In the genomic region with DNA sequence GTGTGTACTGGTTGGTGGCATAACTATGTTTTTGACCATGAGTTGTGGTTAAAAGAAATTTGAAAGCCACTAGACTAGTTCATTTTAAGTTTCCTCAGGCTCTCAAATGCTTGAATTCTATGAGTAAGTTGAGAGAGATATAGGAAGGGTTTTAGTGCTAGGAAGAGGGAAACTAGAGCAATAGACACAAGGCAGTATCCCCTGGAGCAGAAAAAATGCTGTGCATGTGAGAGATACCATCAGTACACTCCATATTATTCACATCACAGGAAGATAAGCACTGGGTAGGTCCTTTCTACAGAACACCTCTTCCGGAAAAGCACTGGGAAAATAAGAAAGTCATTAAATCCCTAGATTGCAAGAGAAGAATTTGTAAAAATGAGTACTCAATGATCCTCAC, we compare ENCODE assay signal across 31 cellular contexts. TPM values are rescaled to one million over a fixed set of nuclear protein-coding genes. Genes with fewer than 3 reads are reported as not detected.
"Had no signal": no experiment of that assay in that cellular context is flagged by ENCODE, and none has a peak within 500 bp of the region (broad histone marks: within the 10 kb centered on the region; RNA-seq: fewer than 3 reads in every experiment).

No MANE protein-coding gene starts in this region.

- H3K9me3 ChIP-seq: ascending aorta had no signal

- ATAC-seq: activated CD8-positive, alpha-beta T cell treated with anti-CD3 and anti-CD28 coated beads for 36 hours; activated naive CD8-positive, alpha-beta T cell treated with anti-CD3 and anti-CD28 coated beads, Interleukin-2, amount 50 U/mL, for 24 hours had no signal

- FAIRE-seq: bronchial epithelial cell, TTC549 had no signal

- H3K27ac ChIP-seq: ascending aorta, cardiac muscle cell, VCaP had no signal

- DNase-seq: activated B cell treated with CpG ODN at 0.5 μM for 24 hours; activated CD4-positive, alpha-beta memory T cell treated with anti-CD3 and anti-CD28 coated beads for 36 hours; activated CD4-positive, alpha-beta T cell treated with anti-CD3 and anti-CD28 coated beads for 4 hours; activated CD4-positive, alpha-beta T cell treated with anti-CD3 and anti-CD28 coated beads, Interleukin-2, amount 10 ng/mL, durations not matched to agents 24 days and 14 days; activated CD4-positive, alpha-beta T cell treated with anti-CD3 and anti-CD28 coated beads, Interleukin-2, amount 50 U/mL, for 1 hour; activated CD4-positive, alpha-beta T cell treated with anti-CD3 and anti-CD28 coated beads, Interleukin-2, amount 50 U/mL, for 4 hours; activated CD4-positive, CD25-positive, alpha-beta regulatory T cell treated with anti-CD3 and anti-CD28 coated beads, Interleukin-2, amount 50 U/mL, for 72 hours; activated CD8-positive, alpha-beta memory T cell treated with anti-CD3 and anti-CD28 coated beads, Interleukin-2, amount 50 U/mL, for 48 hours; activated CD8-positive, alpha-beta T cell treated with anti-CD3 and anti-CD28 coated beads for 36 hours; activated effector memory CD4-positive, alpha-beta T cell treated with Interleukin-2 at 50 U/mL for 16 hours; activated gamma-delta T cell; activated naive CD4-positive, alpha-beta T cell treated with anti-CD3 and anti-CD28 coated beads, Interleukin-2, amount 10 ng/mL, durations not matched to agents 7 days and 5 days; activated naive CD4-positive, alpha-beta T cell treated with Interleukin-2 at 50 U/mL for 16 hours; activated naive CD8-positive, alpha-beta T cell treated with anti-CD3 and anti-CD28 coated beads, Interleukin-2, amount 10 ng/mL, durations not matched to agents 7 days and 5 days; activated naive CD8-positive, alpha-beta T cell treated with anti-CD3 and anti-CD28 coated beads, Interleukin-2, amount 50 U/mL, for 24 hours; activated T-cell treated with anti-CD3 and anti-CD28 coated beads, Interleukin-2, amount 50 U/mL, for 24 hours; activated T-cell treated with anti-CD3 and anti-CD28 coated beads, Interleukin-2, amount 50 U/mL, for 48 hours; amniotic stem cell; anterior cingulate cortex; central memory CD4-positive, alpha-beta T cell; T-helper 1 cell; T-helper 2 cell; T-helper 9 cell had no signal

- H3K4me3 ChIP-seq: ascending aorta, cardiac muscle cell had no signal

- H3K27me3 ChIP-seq: ascending aorta, cardiac muscle cell had no signal

- H3K36me3 ChIP-seq: ascending aorta, cardiac muscle cell had no signal

- H3K4me1 ChIP-seq: ascending aorta had no signal

RNA-seq across cellular contexts. Expression of a gene that starts 19.3 kb away (rescaled TPM):
- total RNA-seq: activated B cell treated with CpG ODN at 0.5 μM for 24 hours; activated CD4-positive, alpha-beta memory T cell treated with anti-CD3 and anti-CD28 coated beads for 36 hours; activated CD4-positive, alpha-beta T cell treated with anti-CD3 and anti-CD28 coated beads, Interleukin-2, amount 10 ng/mL, durations not matched to agents 24 days and 14 days; activated CD8-positive, alpha-beta memory T cell treated with anti-CD3 and anti-CD28 coated beads for 36 hours; activated CD8-positive, alpha-beta T cell treated with anti-CD3 and anti-CD28 coated beads for 36 hours; activated naive CD8-positive, alpha-beta T cell treated with anti-CD3 and anti-CD28 coated beads, Interleukin-2, amount 10 ng/mL, durations not matched to agents 7 days and 5 days; activated T-helper 2 cell treated with anti-CD3 and anti-CD28 coated beads, Interferon-gamma antibody, Interleukin-2, Interleukin-4, amounts not matched to agents 10 μg/mL and 5 μg/mL and 100 μg/mL, durations not matched to agents 14 hours and 24 hours and 36 hours; ascending aorta; cardiac muscle cell; cerebellum had no signal

RNA-seq across cellular contexts. Expression of a gene that starts 51.6 kb away (rescaled TPM):
- total RNA-seq: activated B cell treated with CpG ODN at 0.5 μM for 24 hours; activated CD4-positive, alpha-beta memory T cell treated with anti-CD3 and anti-CD28 coated beads for 36 hours; activated CD4-positive, alpha-beta T cell treated with anti-CD3 and anti-CD28 coated beads, Interleukin-2, amount 10 ng/mL, durations not matched to agents 24 days and 14 days; activated CD8-positive, alpha-beta memory T cell treated with anti-CD3 and anti-CD28 coated beads for 36 hours; activated CD8-positive, alpha-beta T cell treated with anti-CD3 and anti-CD28 coated beads for 36 hours; activated naive CD8-positive, alpha-beta T cell treated with anti-CD3 and anti-CD28 coated beads, Interleukin-2, amount 10 ng/mL, durations not matched to agents 7 days and 5 days; activated T-helper 2 cell treated with anti-CD3 and anti-CD28 coated beads, Interferon-gamma antibody, Interleukin-2, Interleukin-4, amounts not matched to agents 10 μg/mL and 5 μg/mL and 100 μg/mL, durations not matched to agents 14 hours and 24 hours and 36 hours; ascending aorta; bronchial epithelial cell; cardiac muscle cell; cerebellum had no signal
- polyA plus RNA-seq: cardiac muscle cell had no signal
